ENCODE assay signal across 18 cellular contexts in the genomic region with DNA sequence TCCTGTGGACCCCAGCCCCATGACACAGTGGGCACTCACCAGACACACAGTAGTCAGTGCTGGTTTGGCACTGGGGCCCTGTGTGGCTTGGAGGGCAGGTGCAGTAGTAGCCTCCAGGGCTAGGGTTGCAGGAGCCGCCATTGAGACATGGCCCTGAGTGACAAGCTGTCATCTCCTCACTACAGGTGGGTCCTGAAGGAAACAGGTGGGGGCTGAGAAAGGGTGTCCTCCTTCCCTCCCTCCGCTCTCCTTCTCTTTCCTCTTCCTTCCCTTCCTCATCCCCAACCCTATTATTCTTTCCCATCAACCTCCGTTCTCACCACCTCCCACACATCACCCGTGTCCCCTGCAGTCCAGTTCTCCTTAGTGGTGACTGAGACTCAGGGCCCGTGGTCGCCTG. TPM values are rescaled to one million over a fixed set of nuclear protein-coding genes. Genes with fewer than 3 reads are reported as not detected.
DNase-seq lines count a peak whose midpoint lies in the region; ATAC-seq and TF ChIP-seq lines count a peak whose summit lies in the region.
"Had no signal": no experiment of that assay in that cellular context is flagged by ENCODE, and none has a peak within 500 bp of the region (broad histone marks: within the 10 kb centered on the region; RNA-seq: fewer than 3 reads in every experiment).

No MANE protein-coding gene starts in this region.

- no peak overlapping the region for H2BK5ac ChIP-seq in trophoblast cell (ENCODE audit: low read depth, low read length, poor library complexity)

- H3K4me1 ChIP-seq in Karpas-422 (ENCODE audit: low read length) (peaks cover under 1% of the 10 kb centered on the region; the same call in 1 of the 2 replicates), trophoblast cell (ENCODE audit: control insufficient read depth in 1 of 2, insufficient read depth in 2 of 2, low read length in 2 of 2) (no peaks in the 10 kb centered on the region)

- peak; percentile 2 for DNase-seq in Karpas-422
- no peak for DNase-seq in memory B cell (ENCODE audit: low spot score in 2 of 2)
- no peak for DNase-seq in trophoblast cell
- no peak for DNase-seq in kidney glomerular epithelial cell (lab: John Stamatoyannopoulos, UW)
- DNase-seq in posterior cingulate gyrus: no peak
- no peak for DNase-seq in NCI-H748 treated with DMSO at 0.1 percent for 48 hours (lab: John Stamatoyannopoulos, UW)
- DNase-seq in mesothelial cell of epicardium (ENCODE audit: low spot score in 2 of 2, unreplicated experiment in 2 of 2): no peak
- DNase-seq: C1 segment of cervical spinal cord; Calu3; CD4-positive, alpha-beta memory T cell; COR-L47; DMS53; DMS79 treated with DMSO at 0.1 percent for 48 hours; GF-D8; GM23248; H9; HFFc6 had no signal

- no peak overlapping the region for H3K23ac ChIP-seq in trophoblast cell (ENCODE audit: low read length)

- H3K27me3 ChIP-seq in Karpas-422 (ENCODE audit: low read length) (no peaks in the 10 kb centered on the region), trophoblast cell (ENCODE audit: insufficient read depth, low read length) (no peaks in the 10 kb centered on the region)

- H3K79me2 ChIP-seq in Karpas-422 (ENCODE audit: low read length): no peaks in the 10 kb centered on the region
- no peaks in the 10 kb centered on the region for H3K79me2 ChIP-seq in trophoblast cell (ENCODE audit: control insufficient read depth, insufficient read depth, low read length, poor library complexity)

- no peak overlapping the region for H4K91ac ChIP-seq in trophoblast cell (ENCODE audit: low read depth, low read length)

- H3K27ac ChIP-seq in Karpas-422 (ENCODE audit: low read length) (no peak overlapping the region), trophoblast cell (ENCODE audit: low read depth, low read length) (no peak overlapping the region)
- H3K27ac ChIP-seq: GM23248 had no signal

- H4K8ac ChIP-seq in trophoblast cell (ENCODE audit: low read depth, low read length): no peak overlapping the region

- no peak overlapping the region for H2BK12ac ChIP-seq in trophoblast cell (ENCODE audit: low read length)

- H3K18ac ChIP-seq in trophoblast cell (ENCODE audit: low read length): no peak overlapping the region

- H3K14ac ChIP-seq in trophoblast cell (ENCODE audit: low read length): no peak overlapping the region

- H3K9me3 Mint-ChIP-seq in memory B cell (no peaks in the 10 kb centered on the region), mesothelial cell of epicardium (no peaks in the 10 kb centered on the region)
- H3K9me3 Mint-ChIP-seq: CD4-positive, alpha-beta memory T cell; H9; HFFc6 had no signal

- H4K20me1 ChIP-seq in Karpas-422 (ENCODE audit: insufficient read depth, low read depth, low read length): no peaks in the 10 kb centered on the region

- WGBS in trophoblast cell (ENCODE audit: extremely low coverage, insufficient coverage, insufficient read length): 100% methylated on average over 2 of the region's 6 CpGs

- intact Hi-C loops in posterior cingulate gyrus (cut with DNase I): no loop called here

- H3K9ac ChIP-seq in Karpas-422 (ENCODE audit: low read length) (no peak overlapping the region), trophoblast cell (ENCODE audit: low read length) (no peak overlapping the region)
- H3K9ac ChIP-seq: GM23248 had no signal

- H3K4me2 ChIP-seq in Karpas-422 (ENCODE audit: low read depth, low read length, poor library complexity, severe bottlenecking) (no peak overlapping the region), trophoblast cell (ENCODE audit: low read length) (no peak overlapping the region)

- no peaks in the 10 kb centered on the region for H3K9me3 ChIP-seq in Karpas-422 (ENCODE audit: low read length)
- H3K9me3 ChIP-seq in trophoblast cell (ENCODE audit: insufficient read depth, low read depth, low read length): peaks cover 2% of the 10 kb centered on the region

- peak overlapping the region; percentile 19 for H3K27ac Mint-ChIP-seq in memory B cell
- no peak overlapping the region for H3K27ac Mint-ChIP-seq in mesothelial cell of epicardium
- H3K27ac Mint-ChIP-seq: H9, HFFc6 had no signal

- no peak overlapping the region for H2AK5ac ChIP-seq in trophoblast cell (ENCODE audit: low read length)

- H3K79me1 ChIP-seq in trophoblast cell (ENCODE audit: low read length): no peaks in the 10 kb centered on the region

- H3K36me3 Mint-ChIP-seq in memory B cell: no peaks in the 10 kb centered on the region
- no peaks in the 10 kb centered on the region for H3K36me3 Mint-ChIP-seq in mesothelial cell of epicardium
- H3K36me3 Mint-ChIP-seq: CD4-positive, alpha-beta memory T cell had no signal

- H3K4me3 Mint-ChIP-seq in memory B cell: no peak overlapping the region
- no peak overlapping the region for H3K4me3 Mint-ChIP-seq in mesothelial cell of epicardium
- H3K4me3 Mint-ChIP-seq: CD4-positive, alpha-beta memory T cell; H9; HFFc6 had no signal

- no peak for TF ChIP-seq CTCF in mesothelial cell of epicardium (IDR thresholded peaks at IDR 0.05; ENCODE audit: unreplicated experiment)

- no peaks in the 10 kb centered on the region for H3K36me3 ChIP-seq in Karpas-422 (ENCODE audit: insufficient read depth, low read length)
- H3K36me3 ChIP-seq in trophoblast cell (ENCODE audit: control insufficient read depth in 1 of 2, insufficient read depth in 2 of 2, low read length in 2 of 2): no peaks in the 10 kb centered on the region

- H4K12ac ChIP-seq in trophoblast cell (ENCODE audit: low read depth, low read length): no peak overlapping the region

- no peak overlapping the region for H2BK120ac ChIP-seq in trophoblast cell (ENCODE audit: insufficient read depth, low read length, poor library complexity)

- no peak overlapping the region for H3K4me3 ChIP-seq in Karpas-422 (ENCODE audit: low read length)
- peak overlapping the region; percentile 23 for H3K4me3 ChIP-seq in trophoblast cell (ENCODE audit: low read depth, low read length)
- H3K4me3 ChIP-seq: GM23248 had no signal

- ATAC-seq in memory B cell (ENCODE audit: low read depth): no peak
- ATAC-seq: HCT116 had no signal

- peaks cover 12% of the 10 kb centered on the region for H3K4me1 Mint-ChIP-seq in memory B cell
- H3K4me1 Mint-ChIP-seq in mesothelial cell of epicardium: no peaks in the 10 kb centered on the region
- H3K4me1 Mint-ChIP-seq: H9 had no signal

- no peaks in the 10 kb centered on the region for H3K9me2 ChIP-seq in Karpas-422 (replicated peaks; ENCODE audit: insufficient read depth, low read length)

- no peaks in the 10 kb centered on the region for H3K27me3 Mint-ChIP-seq in memory B cell
- H3K27me3 Mint-ChIP-seq in mesothelial cell of epicardium (ENCODE audit: low read depth): peaks cover 36% of the 10 kb centered on the region
- H3K27me3 Mint-ChIP-seq: CD4-positive, alpha-beta memory T cell had no signal

- H2AFZ ChIP-seq in Karpas-422 (ENCODE audit: low read length): no peak overlapping the region
- H2AFZ ChIP-seq in trophoblast cell (ENCODE audit: insufficient read depth, low read length, poor library complexity): no peak overlapping the region
- H2AFZ ChIP-seq: GM23248 had no signal

- H3K4ac ChIP-seq in trophoblast cell (ENCODE audit: low read depth, low read length): no peak overlapping the region

RNA-seq across cellular contexts. Expression of a gene that starts 10.2 kb away (rescaled TPM):
- 1.5 and 5.2 TPM in 2 replicates for total RNA-seq in Karpas-422 (2014; rRNA removed; shearing (Covaris generic); ENCODE audit: low replicate concordance)
- polyA plus RNA-seq in trophoblast cell (2013): 0.57 and 0.60 TPM in 2 replicates
- 2.3 to 2.6 TPM (median 2.5 TPM) in 3 replicates for total RNA-seq in mesothelial cell of epicardium

RNA-seq across cellular contexts. Expression of a gene that starts 21.2 kb away (rescaled TPM):
- 66.5 and 85.9 TPM in 2 replicates for total RNA-seq in Karpas-422 (2014; rRNA removed; shearing (Covaris generic); ENCODE audit: low replicate concordance)
- polyA plus RNA-seq in trophoblast cell (2013): 9.6 and 10.9 TPM in 2 replicates
- total RNA-seq in mesothelial cell of epicardium: 7.6 to 10.1 TPM (median 8.6 TPM) in 3 replicates

RNA-seq across cellular contexts. Expression of a gene that starts 23.6 kb away (rescaled TPM):
- total RNA-seq in Karpas-422 (2014; rRNA removed; shearing (Covaris generic); ENCODE audit: low replicate concordance): 51.7 and 84.0 TPM in 2 replicates
- 90.9 and 95.5 TPM in 2 replicates for polyA plus RNA-seq in trophoblast cell (2013)
- total RNA-seq in mesothelial cell of epicardium: 236 to 250 TPM (median 246 TPM) in 3 replicates

RNA-seq across cellular contexts. Expression of a gene that starts 29.6 kb away (rescaled TPM):
- total RNA-seq in Karpas-422 (2014; rRNA removed; shearing (Covaris generic); ENCODE audit: low replicate concordance): 9.0 and 9.2 TPM in 2 replicates
- 7.3 and 8.1 TPM in 2 replicates for polyA plus RNA-seq in trophoblast cell (2013)
- total RNA-seq in mesothelial cell of epicardium: 23.7 to 28.1 TPM (median 27.5 TPM) in 3 replicates

RNA-seq across cellular contexts. Expression of a gene that starts 35.4 kb away (rescaled TPM):
- 73.5 and 78.5 TPM in 2 replicates for total RNA-seq in Karpas-422 (2014; rRNA removed; shearing (Covaris generic); ENCODE audit: low replicate concordance)
- polyA plus RNA-seq in trophoblast cell (2013): 51.4 and 55.5 TPM in 2 replicates
- 60.7 to 62.8 TPM (median 62.1 TPM) in 3 replicates for total RNA-seq in mesothelial cell of epicardium
